In the genomic region with DNA sequence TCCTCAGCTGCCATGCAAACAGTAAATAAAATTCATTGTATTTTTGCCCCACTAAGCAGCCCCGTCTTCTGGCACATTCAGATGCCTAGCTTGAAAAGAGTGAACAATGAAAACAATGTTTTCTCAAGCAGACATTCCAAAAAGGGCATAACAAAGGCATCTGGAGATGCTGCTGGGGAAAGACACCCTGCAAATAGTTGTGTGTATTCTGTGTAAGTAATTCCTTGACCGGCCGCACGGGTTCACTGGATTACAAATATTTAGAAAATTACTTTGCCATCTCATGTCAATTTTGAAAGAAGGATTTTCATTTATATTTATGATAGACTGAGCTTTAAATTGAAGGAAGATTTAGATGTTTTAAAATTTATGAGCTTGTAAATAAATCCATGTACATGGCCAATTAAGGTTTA, we compare ENCODE assay signal across 15 cellular contexts.
DNase-seq lines count a peak whose midpoint lies in the region; ATAC-seq, FAIRE-seq and TF ChIP-seq lines count a peak whose summit lies in the region.
"Had no signal": no experiment of that assay in that cellular context is flagged by ENCODE, and none has a peak within 500 bp of the region (broad histone marks: within the 10 kb centered on the region; RNA-seq: fewer than 3 reads in every experiment).

No MANE protein-coding gene starts in this region.

- H3K9me3 Mint-ChIP-seq in astrocyte (ENCODE audit: unreplicated experiment) (no peaks in the 10 kb centered on the region), progenitor cell of endocrine pancreas (ENCODE audit: low read depth) (no peaks in the 10 kb centered on the region)
- H3K9me3 Mint-ChIP-seq in activated CD8-positive, alpha-beta memory T cell treated with anti-CD3 and anti-CD28 coated beads, Interleukin-2, amount 10 ng/mL, durations not matched to agents 7 days and 5 days (ENCODE audit: low read depth), result no peaks in the 10 kb centered on the region
- H3K9me3 Mint-ChIP-seq in activated CD4-positive, alpha-beta T cell treated with anti-CD3 and anti-CD28 coated beads, Interleukin-2, amount 10 ng/mL, durations not matched to agents 24 days and 14 days, result no peaks in the 10 kb centered on the region
- H3K9me3 Mint-ChIP-seq: activated B cell treated with CpG ODN at 0.5 μM for 24 hours had no signal

- H3K4me3 Mint-ChIP-seq in astrocyte (ENCODE audit: unreplicated experiment) (peak overlapping the region; percentile 5), progenitor cell of endocrine pancreas (ENCODE audit: low read depth) (no peak overlapping the region)
- H3K4me3 Mint-ChIP-seq in activated CD8-positive, alpha-beta memory T cell treated with anti-CD3 and anti-CD28 coated beads, Interleukin-2, amount 10 ng/mL, durations not matched to agents 7 days and 5 days, result no peak overlapping the region
- H3K4me3 Mint-ChIP-seq in activated CD4-positive, alpha-beta T cell treated with anti-CD3 and anti-CD28 coated beads, Interleukin-2, amount 10 ng/mL, durations not matched to agents 24 days and 14 days, result no peak overlapping the region
- H3K4me3 Mint-ChIP-seq: activated B cell treated with CpG ODN at 0.5 μM for 24 hours had no signal

- H3K9ac ChIP-seq in astrocyte (ENCODE audit: low read length), result peak overlapping the region; percentile 23
- peak overlapping the region; percentile 63 for H3K9ac ChIP-seq in iPS-18a (ENCODE audit: low read length)
- H3K9ac ChIP-seq: BLaER1, SK-N-SH had no signal

- H3K36me3 Mint-ChIP-seq in astrocyte (ENCODE audit: low read depth, unreplicated experiment), result peaks cover 2% of the 10 kb centered on the region
- H3K36me3 Mint-ChIP-seq in progenitor cell of endocrine pancreas (ENCODE audit: insufficient read depth), result peaks cover 18% of the 10 kb centered on the region
- H3K36me3 Mint-ChIP-seq in activated CD8-positive, alpha-beta memory T cell treated with anti-CD3 and anti-CD28 coated beads, Interleukin-2, amount 10 ng/mL, durations not matched to agents 7 days and 5 days, result no peaks in the 10 kb centered on the region
- peaks cover 31% of the 10 kb centered on the region for H3K36me3 Mint-ChIP-seq in activated CD4-positive, alpha-beta T cell treated with anti-CD3 and anti-CD28 coated beads, Interleukin-2, amount 10 ng/mL, durations not matched to agents 24 days and 14 days (ENCODE audit: low read depth)

- ATAC-seq in activated CD8-positive, alpha-beta memory T cell treated with anti-CD3 and anti-CD28 coated beads, Interleukin-2, amount 10 ng/mL, durations not matched to agents 7 days and 5 days, result no peak
- ATAC-seq in GM18505 (IDR thresholded peaks at IDR 0.05; ENCODE audit: unreplicated experiment), result no peak

- TF ChIP-seq CTCF in astrocyte (IDR thresholded peaks at IDR 0.05; ENCODE audit: insufficient read depth, low read depth, low read length) (peak; percentile 36), progenitor cell of endocrine pancreas (IDR thresholded peaks at IDR 0.05; ENCODE audit: unreplicated experiment) (peak; percentile 39)

- no peak overlapping the region for H3K4me2 ChIP-seq in astrocyte (ENCODE audit: low read length)
- H3K4me2 ChIP-seq: BLaER1, SK-N-SH had no signal

- CTCF ChIA-PET in activated CD8-positive, alpha-beta memory T cell treated with anti-CD3 and anti-CD28 coated beads, Interleukin-2, amount 10 ng/mL, durations not matched to agents 7 days and 5 days (lab: Charles Lee), result interaction anchor here (1.2 to 1.5 kb wide), 2 partner anchors 8 to 51 kb away, joined by 3 to 4 read pairs; no protein-coding TSS in a partner anchor

- H3K36me3 ChIP-seq in astrocyte (ENCODE audit: insufficient read depth, low read length) (no peaks in the 10 kb centered on the region), iPS-18a (ENCODE audit: control insufficient read depth, low read depth, low read length) (no peaks in the 10 kb centered on the region)
- H3K36me3 ChIP-seq: MG63 had no signal

- H3K4me3 ChIP-seq in astrocyte (ENCODE audit: insufficient read depth, low read depth, low read length), result no peak overlapping the region
- H3K4me3 ChIP-seq in iPS-18a (ENCODE audit: low read length), result peak overlapping the region; percentile 33
- H3K4me3 ChIP-seq: BLaER1, coronary artery, MG63 had no signal

- peaks cover 78% of the 10 kb centered on the region for H3K4me1 Mint-ChIP-seq in astrocyte (ENCODE audit: low read depth, unreplicated experiment)
- H3K4me1 Mint-ChIP-seq in progenitor cell of endocrine pancreas (ENCODE audit: low read depth), result peaks cover 55% of the 10 kb centered on the region
- H3K4me1 Mint-ChIP-seq in activated CD8-positive, alpha-beta memory T cell treated with anti-CD3 and anti-CD28 coated beads, Interleukin-2, amount 10 ng/mL, durations not matched to agents 7 days and 5 days, result peaks cover 9% of the 10 kb centered on the region
- peaks cover 39% of the 10 kb centered on the region for H3K4me1 Mint-ChIP-seq in activated CD4-positive, alpha-beta T cell treated with anti-CD3 and anti-CD28 coated beads, Interleukin-2, amount 10 ng/mL, durations not matched to agents 24 days and 14 days

- no peaks in the 10 kb centered on the region for H3K79me2 ChIP-seq in astrocyte (ENCODE audit: insufficient read depth, low read length)

- H3K27me3 Mint-ChIP-seq in astrocyte (ENCODE audit: low read depth, unreplicated experiment) (no peaks in the 10 kb centered on the region), progenitor cell of endocrine pancreas (no peaks in the 10 kb centered on the region)
- no peaks in the 10 kb centered on the region for H3K27me3 Mint-ChIP-seq in activated CD8-positive, alpha-beta memory T cell treated with anti-CD3 and anti-CD28 coated beads, Interleukin-2, amount 10 ng/mL, durations not matched to agents 7 days and 5 days
- no peaks in the 10 kb centered on the region for H3K27me3 Mint-ChIP-seq in activated CD4-positive, alpha-beta T cell treated with anti-CD3 and anti-CD28 coated beads, Interleukin-2, amount 10 ng/mL, durations not matched to agents 24 days and 14 days
- H3K27me3 Mint-ChIP-seq: activated B cell treated with CpG ODN at 0.5 μM for 24 hours had no signal

- H3K9me3 ChIP-seq in astrocyte (ENCODE audit: insufficient read depth, low read depth, low read length) (no peaks in the 10 kb centered on the region), iPS-18a (ENCODE audit: control insufficient read depth, low read depth, low read length) (no peaks in the 10 kb centered on the region)
- H3K9me3 ChIP-seq: BLaER1, MG63, SK-N-SH had no signal

- no peaks in the 10 kb centered on the region for H3K27me3 ChIP-seq in astrocyte (ENCODE audit: insufficient read depth, low read length)
- H3K27me3 ChIP-seq in iPS-18a (ENCODE audit: control insufficient read depth, insufficient read depth, low read length), result no peaks in the 10 kb centered on the region
- H3K27me3 ChIP-seq: BLaER1, MG63 had no signal

- H3K27ac ChIP-seq in astrocyte (ENCODE audit: low read depth, low read length) (no peak overlapping the region), iPS-18a (ENCODE audit: low read length) (peak overlapping the region; percentile 89)
- H3K27ac ChIP-seq: BLaER1, coronary artery had no signal

- no peak overlapping the region for H2AFZ ChIP-seq in astrocyte (ENCODE audit: low read depth, low read length)

- TF ChIP-seq POLR2A in GM18505 (IDR thresholded peaks at IDR 0.05; ENCODE audit: borderline replicate concordance, extremely low read depth, insufficient read depth, insufficient read length), result no peak

- no peak for FAIRE-seq in astrocyte (lab: Jason Lieb, UNC)
- FAIRE-seq: urothelium cell line had no signal

- intact Hi-C loops in activated CD4-positive, alpha-beta T cell treated with anti-CD3 and anti-CD28 coated beads, Interleukin-2, amount 10 ng/mL, durations not matched to agents 24 days and 14 days (cut with micrococcal nuclease), result no loop called here

- H3K27ac Mint-ChIP-seq in astrocyte (ENCODE audit: unreplicated experiment) (peak overlapping the region; percentile 59), progenitor cell of endocrine pancreas (peak overlapping the region; percentile 14)
- no peak overlapping the region for H3K27ac Mint-ChIP-seq in activated CD8-positive, alpha-beta memory T cell treated with anti-CD3 and anti-CD28 coated beads, Interleukin-2, amount 10 ng/mL, durations not matched to agents 7 days and 5 days
- H3K27ac Mint-ChIP-seq in activated CD4-positive, alpha-beta T cell treated with anti-CD3 and anti-CD28 coated beads, Interleukin-2, amount 10 ng/mL, durations not matched to agents 24 days and 14 days, result no peak overlapping the region
- H3K27ac Mint-ChIP-seq: activated B cell treated with CpG ODN at 0.5 μM for 24 hours had no signal

- peaks cover 9% of the 10 kb centered on the region for H4K20me1 ChIP-seq in astrocyte (ENCODE audit: insufficient read depth, low read length)

- H3K4me1 ChIP-seq in astrocyte (ENCODE audit: insufficient read depth, low read length), result peaks cover 35% of the 10 kb centered on the region
- peaks cover 74% of the 10 kb centered on the region for H3K4me1 ChIP-seq in iPS-18a (ENCODE audit: control insufficient read depth, low read depth, low read length)

- DNase-seq in ELF-1 (ENCODE audit: low read depth, low spot score) (peak; percentile 54), astrocyte (ENCODE audit: low read depth) (no peak), progenitor cell of endocrine pancreas (ENCODE audit: low spot score, unreplicated experiment) (no peak), HuH-7 (ENCODE audit: low spot score) (no peak)
- DNase-seq in activated CD8-positive, alpha-beta memory T cell treated with anti-CD3 and anti-CD28 coated beads, Interleukin-2, amount 10 ng/mL, durations not matched to agents 7 days and 5 days, result no peak
- no peak for DNase-seq in activated CD4-positive, alpha-beta T cell treated with anti-CD3 and anti-CD28 coated beads, Interleukin-2, amount 10 ng/mL, durations not matched to agents 24 days and 14 days
- DNase-seq: activated B cell treated with CpG ODN at 0.5 μM for 24 hours; MG63; SK-N-SH; stimulated activated CD4-positive, alpha-beta T cell treated with anti-CD3 and anti-CD28 coated beads, Interleukin-2, amount 100 ng/mL, for 48 hours had no signal

Comparison
In these comparisons a context has a peak if more than half of its experiments do, and no peak if none do; other contexts are left out.
1. H3K27ac Mint-ChIP-seq: peak in astrocyte (single experiment) and progenitor cell of endocrine pancreas (single experiment); none in activated CD8-positive, alpha-beta memory T cell treated with anti-CD3 and anti-CD28 coated beads, Interleukin-2, amount 10 ng/mL, durations not matched to agents 7 days and 5 days (single experiment) and activated CD4-positive, alpha-beta T cell treated with anti-CD3 and anti-CD28 coated beads, Interleukin-2, amount 10 ng/mL, durations not matched to agents 24 days and 14 days (single experiment).